In the genomic region with DNA sequence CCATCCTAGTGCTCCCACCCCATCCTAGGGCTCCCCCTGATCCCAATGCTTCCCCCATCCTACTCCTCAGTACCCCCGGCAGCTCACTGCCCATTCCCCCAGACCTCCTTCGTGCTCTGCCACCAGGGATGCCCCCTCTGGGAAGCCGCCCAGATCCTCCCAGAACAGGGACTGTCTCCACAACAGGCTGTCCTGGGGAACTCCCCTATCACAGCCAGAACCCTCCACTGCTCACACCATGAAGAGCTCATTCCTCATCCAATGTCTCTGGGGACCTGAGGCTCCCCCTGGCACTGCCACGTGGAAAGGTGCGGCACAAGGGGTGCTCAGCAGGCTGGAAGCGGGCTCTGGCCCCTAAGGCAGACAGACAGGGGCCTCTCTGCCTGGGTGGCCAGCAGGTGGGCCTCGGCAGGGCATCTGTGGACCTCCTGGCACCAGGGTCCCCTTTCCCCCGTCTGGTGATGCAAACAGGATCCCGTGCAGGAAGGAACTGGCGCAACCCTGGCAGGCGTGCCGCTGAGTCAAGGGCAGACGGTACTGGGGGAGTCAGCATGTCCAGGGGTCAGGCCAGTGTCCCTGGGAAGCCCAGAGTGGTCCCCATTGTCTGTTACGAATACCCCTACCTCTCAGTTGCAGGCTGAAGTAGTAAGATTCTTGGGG, we compare ENCODE assay signal across 18 cellular contexts. TPM values are rescaled to one million over a fixed set of nuclear protein-coding genes. Genes with fewer than 3 reads are reported as not detected.
DNase-seq lines count a peak whose midpoint lies in the region; ATAC-seq and TF ChIP-seq lines count a peak whose summit lies in the region.
"Had no signal": no experiment of that assay in that cellular context is flagged by ENCODE, and none has a peak within 500 bp of the region (broad histone marks: within the 10 kb centered on the region; RNA-seq: fewer than 3 reads in every experiment).

No MANE protein-coding gene starts in this region.

- peak; percentile 38 for ATAC-seq in left ventricle myocardium superior
- no peak for ATAC-seq in HG02852 (IDR thresholded peaks at IDR 0.05; ENCODE audit: unreplicated experiment)
- no peak for ATAC-seq in GM18505 (IDR thresholded peaks at IDR 0.05; ENCODE audit: unreplicated experiment)

- no peak overlapping the region for H3K27ac Mint-ChIP-seq in endodermal cell
- H3K27ac Mint-ChIP-seq: activated naive CD4-positive, alpha-beta T cell treated with anti-CD3 and anti-CD28 coated beads, Interleukin-2, amount 50 U/mL, for 24 hours; natural killer cell treated with Interleukin-12 subunit alpha and Interleukin-12 subunit beta and Interleukin-15 and Interleukin-18, amount 100 ng/mL, for 72 hours had no signal

- H3K27me3 Mint-ChIP-seq in endodermal cell (ENCODE audit: insufficient read depth) = no peaks in the 10 kb centered on the region
- H3K27me3 Mint-ChIP-seq: activated naive CD4-positive, alpha-beta T cell treated with anti-CD3 and anti-CD28 coated beads, Interleukin-2, amount 50 U/mL, for 24 hours; natural killer cell treated with Interleukin-12 subunit alpha and Interleukin-12 subunit beta and Interleukin-15 and Interleukin-18, amount 100 ng/mL, for 72 hours had no signal

- TF ChIP-seq CTCF in HL-60 (IDR thresholded peaks at IDR 0.05; ENCODE audit: insufficient read depth, low read length) (no peak), adrenal gland (IDR thresholded peaks at IDR 0.05) (no peak), spleen (IDR thresholded peaks at IDR 0.05 in 8 of 11, conservative IDR thresholded peaks at IDR 0.05 in 3 of 11) (no peak), endodermal cell (conservative IDR thresholded peaks at IDR 0.05) (no peak)

- intact Hi-C loops in adrenal gland (cut with DNase I) (no loop called here), left ventricle myocardium superior (cut with micrococcal nuclease) (no loop called here), spleen (cut with DNase I; ENCODE audit: low total_unique reads) (no loop called here)

- H3K4me3 Mint-ChIP-seq in endodermal cell = no peak overlapping the region
- H3K4me3 Mint-ChIP-seq: activated naive CD4-positive, alpha-beta T cell treated with anti-CD3 and anti-CD28 coated beads, Interleukin-2, amount 50 U/mL, for 24 hours; natural killer cell treated with Interleukin-12 subunit alpha and Interleukin-12 subunit beta and Interleukin-15 and Interleukin-18, amount 100 ng/mL, for 72 hours had no signal

- WGBS in adrenal gland, 4 donors = 59 to 68% (median 61%) methylated on average over 3 to 14 of the region's 14 CpGs
- WGBS in spleen, 5 donors = 28 to 61% (median 59%) methylated on average over 4 to 14 of the region's 14 CpGs
- 91 to 97% methylated on average over 10 to 14 of the region's 14 CpGs for WGBS in endodermal cell (ENCODE audit: insufficient coverage in 1 of 2, insufficient read length in 1 of 2), 2 experiments

- TF ChIP-seq POLR2A in adrenal gland (IDR thresholded peaks at IDR 0.05) (no peak), spleen (IDR thresholded peaks at IDR 0.05) (peak in 1 of 3 donors; percentile 14), GM18505 (IDR thresholded peaks at IDR 0.05; ENCODE audit: borderline replicate concordance, extremely low read depth, insufficient read depth, insufficient read length) (no peak)

- H3K27me3 ChIP-seq in HL-60 (ENCODE audit: insufficient read depth, poor library complexity, severe bottlenecking) (no peaks in the 10 kb centered on the region), adrenal gland (no peaks in the 10 kb centered on the region), spleen (replicated peaks in 1 of 7) (peaks cover 0 to 6% (median 0%) of the 10 kb centered on the region in 7 donors), endodermal cell (ENCODE audit: control insufficient read depth, insufficient read depth, low read length, poor library complexity, severe bottlenecking) (no peaks in the 10 kb centered on the region)
- H3K27me3 ChIP-seq: breast epithelium had no signal

- H3K27ac ChIP-seq in HL-60 (replicated peaks) = peak overlapping the region; percentile 64
- H3K27ac ChIP-seq in adrenal gland = peak overlapping the region in 1 of 5 donors; percentile 71
- peak overlapping the region in 7 of 8 donors; percentile 65 to 92 (median 81) for H3K27ac ChIP-seq in spleen
- H3K27ac ChIP-seq in endodermal cell (ENCODE audit: low read depth, low read length) = no peak overlapping the region
- H3K27ac ChIP-seq: breast epithelium had no signal

- H3K4me3 ChIP-seq in HL-60 (replicated peaks; ENCODE audit: insufficient read depth, low read length) = no peak overlapping the region; the same call in 1 of the 2 replicates
- H3K4me3 ChIP-seq in adrenal gland = no peak overlapping the region
- peak overlapping the region in 5 of 8 donors; percentile 5 to 56 (median 21) for H3K4me3 ChIP-seq in spleen
- no peak overlapping the region for H3K4me3 ChIP-seq in endodermal cell (ENCODE audit: low read length)
- H3K4me3 ChIP-seq: breast epithelium had no signal

- H3K9me3 Mint-ChIP-seq in endodermal cell = no peaks in the 10 kb centered on the region
- H3K9me3 Mint-ChIP-seq: activated naive CD4-positive, alpha-beta T cell treated with anti-CD3 and anti-CD28 coated beads, Interleukin-2, amount 50 U/mL, for 24 hours; natural killer cell treated with Interleukin-12 subunit alpha and Interleukin-12 subunit beta and Interleukin-15 and Interleukin-18, amount 100 ng/mL, for 72 hours had no signal

- H3K9ac ChIP-seq in endodermal cell (ENCODE audit: extremely low read depth, low read length, poor library complexity, severe bottlenecking) = no peak overlapping the region

- no peaks in the 10 kb centered on the region for H3K9me3 ChIP-seq in adrenal gland (replicated peaks in 1 of 3)
- H3K9me3 ChIP-seq in spleen = no peaks in the 10 kb centered on the region
- H3K9me3 ChIP-seq in endodermal cell (ENCODE audit: control insufficient read depth, low read length) = no peaks in the 10 kb centered on the region
- H3K9me3 ChIP-seq: breast epithelium had no signal

- DNase-seq in HL-60 (ENCODE audit: low read depth in 1 of 2, low spot score in 1 of 2) = peak; percentile 48 to 78
- DNase-seq in adrenal gland = peak in 6 of 7 donors; percentile 41 to 68 (median 53)
- peak; percentile 55 for DNase-seq in left ventricle myocardium superior
- DNase-seq in spleen = peak; percentile 93
- no peak for DNase-seq in endodermal cell
- no peak for DNase-seq in activated gamma-delta T cell treated with Interleukin-2 at 50 U/mL for 16 hours
- DNase-seq: activated CD4-positive, alpha-beta T cell treated with anti-CD3 and anti-CD28 coated beads for 1 hour; DMS 273 treated with DMSO at 0.1 percent for 48 hours; effector memory CD4-positive, alpha-beta T cell; NCI-H1930; NCI-H524 treated with DMSO at 0.1 percent for 48 hours had no signal

- no peaks in the 10 kb centered on the region for H3K36me3 Mint-ChIP-seq in endodermal cell (ENCODE audit: low read depth)
- H3K36me3 Mint-ChIP-seq: activated naive CD4-positive, alpha-beta T cell treated with anti-CD3 and anti-CD28 coated beads, Interleukin-2, amount 50 U/mL, for 24 hours; natural killer cell treated with Interleukin-12 subunit alpha and Interleukin-12 subunit beta and Interleukin-15 and Interleukin-18, amount 100 ng/mL, for 72 hours had no signal

- H3K4me1 Mint-ChIP-seq in endodermal cell = no peaks in the 10 kb centered on the region
- H3K4me1 Mint-ChIP-seq: activated naive CD4-positive, alpha-beta T cell treated with anti-CD3 and anti-CD28 coated beads, Interleukin-2, amount 50 U/mL, for 24 hours had no signal

- no peaks in the 10 kb centered on the region for H3K4me1 ChIP-seq in adrenal gland (replicated peaks in 1 of 2)
- H3K4me1 ChIP-seq in spleen = peaks cover 0 to 66% (median 38%) of the 10 kb centered on the region in 6 donors
- no peaks in the 10 kb centered on the region for H3K4me1 ChIP-seq in endodermal cell (ENCODE audit: control insufficient read depth, insufficient read depth, low read length)
- H3K4me1 ChIP-seq: breast epithelium had no signal

- H3K36me3 ChIP-seq in adrenal gland (replicated peaks in 1 of 2) = no peaks in the 10 kb centered on the region
- no peaks in the 10 kb centered on the region for H3K36me3 ChIP-seq in spleen
- H3K36me3 ChIP-seq in endodermal cell (ENCODE audit: control insufficient read depth, insufficient read depth, low read length) = no peaks in the 10 kb centered on the region
- H3K36me3 ChIP-seq: breast epithelium had no signal

RNA-seq across cellular contexts. Expression of gene PVALEF, which starts 14.8 kb away (rescaled TPM):
- total RNA-seq in adrenal gland = not detected
- not detected for polyA plus RNA-seq in adrenal gland
- 0.20 TPM for total RNA-seq in left ventricle myocardium superior
- total RNA-seq in spleen = not detected
- not detected for polyA plus RNA-seq in spleen
- total RNA-seq in endodermal cell = not detected
- not detected for polyA plus RNA-seq in endodermal cell (2013, experiment 1 of 2)
- not detected for polyA plus RNA-seq in endodermal cell (2013, experiment 2 of 2)
- total RNA-seq: breast epithelium; HT-29; liver; natural killer cell treated with Interleukin-12 subunit alpha and Interleukin-12 subunit beta and Interleukin-15 and Interleukin-18, amount 100 ng/mL, for 72 hours had no signal
- polyA plus RNA-seq: liver had no signal

RNA-seq across cellular contexts. Expression of gene AATK, which starts 15.5 kb away (rescaled TPM):
- total RNA-seq in adrenal gland (10 to 100 TPM in 4 of 8 donors, 1 to 10 TPM in 4; 3.7 to 17.0 (median 9.9) TPM), left ventricle myocardium superior (14.5 TPM), spleen (10 to 100 TPM; 10.9 to 69.5 (median 23.2) TPM), endodermal cell (1 to 10 TPM; 3.3 to 4.3 TPM)
- polyA plus RNA-seq in adrenal gland (10 to 100 TPM in 2 of 3 donors, under 1 TPM in 1; 0.73 to 23.3 (median 10.6) TPM), spleen (10 to 100 TPM in 1 of 3 donors, 1 to 10 TPM in 2; 2.5 to 17.4 (median 7.1) TPM)
- 2.7 TPM for polyA plus RNA-seq in endodermal cell (2013, experiment 1 of 2)
- 4.6 TPM for polyA plus RNA-seq in endodermal cell (2013, experiment 2 of 2)

Comparison
In these comparisons a context has a peak if more than half of its experiments do, and no peak if none do; other contexts are left out.
1. DNase-seq: peak in HL-60 (2 of 2), adrenal gland (6 of 7), left ventricle myocardium superior (single experiment) and spleen (single experiment); none in endodermal cell (single experiment) and activated gamma-delta T cell treated with Interleukin-2 at 50 U/mL for 16 hours (single experiment).
2. H3K4me3 ChIP-seq: peak in spleen (5 of 8); none in HL-60 (single experiment), adrenal gland (0 of 4) and endodermal cell (single experiment).